20 cellular contexts compared by ENCODE assay signal in genomic region chr5:43701227-43701626, GRCh38.
DNase-seq lines count a peak whose midpoint lies in the region; ATAC-seq, FAIRE-seq and TF ChIP-seq lines count a peak whose summit lies in the region.
"Had no signal": no experiment of that assay in that cellular context is flagged by ENCODE, and none has a peak within 500 bp of the region (broad histone marks: within the 10 kb centered on the region; RNA-seq: fewer than 3 reads in every experiment).

No MANE protein-coding gene starts in this region.

- TF ChIP-seq POLR2A in GM12891 (IDR thresholded peaks at IDR 0.05; ENCODE audit: low read depth, low read length) (no peak), K562 (conservative IDR thresholded peaks at IDR 0.05) (no peak)

- TF ChIP-seq CTCF in left ventricle myocardium inferior (IDR thresholded peaks at IDR 0.05; ENCODE audit: borderline replicate concordance), result no peak
- no peak for TF ChIP-seq CTCF in right atrium auricular region (IDR thresholded peaks at IDR 0.05)
- no peak for TF ChIP-seq CTCF in K562 (IDR thresholded peaks at IDR 0.05 in 2 of 3, conservative IDR thresholded peaks at IDR 0.05 in 1 of 3; ENCODE audit: insufficient read depth in 2 of 3, low read depth in 1 of 3, low read length in 3 of 3)

- H3K4me1 ChIP-seq in left ventricle myocardium inferior (peaks cover 85% of the 10 kb centered on the region), right atrium auricular region (peaks cover 0 to 10% of the 10 kb centered on the region in 2 donors), K562 (replicated peaks in 1 of 2; ENCODE audit: control insufficient read depth in 2 of 2, insufficient read depth in 2 of 2, low read length in 2 of 2) (no peaks in the 10 kb centered on the region)
- H3K4me1 ChIP-seq: A549; BLaER1 treated with 17β-estradiol and CSF1 and Interleukin-3, amounts not matched to agents 10 nM and 100 nM had no signal

- no peaks in the 10 kb centered on the region for H3K79me2 ChIP-seq in K562 (ENCODE audit: control insufficient read depth, insufficient read depth, low read length)

- H3K4me3 ChIP-seq in left ventricle myocardium inferior (no peak overlapping the region), right atrium auricular region (no peak overlapping the region), K562 (no peak overlapping the region)
- H3K4me3 ChIP-seq: A549; BLaER1 treated with 17β-estradiol and CSF1 and Interleukin-3, amounts not matched to agents 10 nM and 100 nM had no signal

- 92% methylated on average over 3 of the region's 3 CpGs for WGBS in K562 (ENCODE audit: insufficient coverage, low coverage, missing lambda C conversion rate)

- H3K27ac ChIP-seq in left ventricle myocardium inferior (replicated peaks) (peak overlapping the region; percentile 53), right atrium auricular region (no peak overlapping the region), K562 (ENCODE audit: extremely low read depth, low read depth, low read length) (no peak overlapping the region)
- H3K27ac ChIP-seq: 22Rv1; A549; BLaER1 treated with 17β-estradiol and CSF1 and Interleukin-3, amounts not matched to agents 10 nM and 100 nM; C4-2B had no signal

- H3K4me2 ChIP-seq in K562 (ENCODE audit: insufficient read depth, low read length), result no peak overlapping the region
- H3K4me2 ChIP-seq: A549; BLaER1 treated with 17β-estradiol and CSF1 and Interleukin-3, amounts not matched to agents 10 nM and 100 nM had no signal

- DNase-seq in left ventricle myocardium inferior, result no peak
- no peak for DNase-seq in right atrium auricular region (ENCODE audit: low spot score)
- no peak for DNase-seq in GM12891 (ENCODE audit: insufficient read length, low spot score)
- no peak for DNase-seq in K562 (ENCODE audit: extremely low read depth in 1 of 4, low spot score in 3 of 4)
- no peak for DNase-seq in COR-L47 (lab: John Stamatoyannopoulos, UW)
- DNase-seq: AML-193; CD4-positive, alpha-beta T cell; CD8-positive, alpha-beta T cell; DMS 273 treated with DMSO at 0.1 percent for 48 hours; DMS153; DMS53; DMS79 treated with DMSO at 0.1 percent for 48 hours; GF-D8 had no signal

- ATAC-seq in K562, result no peak
- ATAC-seq: A549; CD8-positive, alpha-beta T cell had no signal

- POLR2A ChIA-PET in K562 (lab: Yijun Ruan, JAX), result no interaction called here

- no peak overlapping the region for H3K9ac ChIP-seq in K562 (ENCODE audit: insufficient read depth in 1 of 2, low read depth in 2 of 2, low read length in 2 of 2)
- H3K9ac ChIP-seq: BLaER1 treated with 17β-estradiol and CSF1 and Interleukin-3, amounts not matched to agents 10 nM and 100 nM had no signal

- H2AFZ ChIP-seq in K562 (ENCODE audit: low read depth, low read length), result no peak overlapping the region

- no peak for TF ChIP-seq RAD21 in K562 (CRISPR knock-in tag; conservative IDR thresholded peaks at IDR 0.05 in 1 of 2, IDR thresholded peaks at IDR 0.05 in 1 of 2)

- no TSS peak for BruUV-seq in K562 (replicated peaks; lab: Mats Ljungman, UMichigan)

- FAIRE-seq in GM12891 (lab: Jason Lieb, UNC) (peak; percentile 51), K562 (lab: Jason Lieb, UNC) (no peak)
- FAIRE-seq: A549, G401.6, GM12892, GM18507 had no signal

- no peaks in the 10 kb centered on the region for H3K27me3 ChIP-seq in left ventricle myocardium inferior (ENCODE audit: low read depth)
- no peaks in the 10 kb centered on the region for H3K27me3 ChIP-seq in right atrium auricular region
- H3K27me3 ChIP-seq in K562 (ENCODE audit: control insufficient read depth in 2 of 2, insufficient read depth in 2 of 2, low read length in 2 of 2), result no peaks in the 10 kb centered on the region
- H3K27me3 ChIP-seq: BLaER1 treated with 17β-estradiol and CSF1 and Interleukin-3, amounts not matched to agents 10 nM and 100 nM had no signal

- no peaks in the 10 kb centered on the region for H3K9me1 ChIP-seq in K562 (ENCODE audit: control insufficient read depth, insufficient read depth, low read length)

- intact Hi-C loops in left ventricle myocardium inferior (cut with micrococcal nuclease) (no loop called here), K562 (cut with micrococcal nuclease) (no loop called here)

- in situ Hi-C loops in K562 (cut with MboI), result no loop called here

- H3K9me3 ChIP-seq in left ventricle myocardium inferior (replicated peaks) (peaks cover 5% of the 10 kb centered on the region), right atrium auricular region (peaks cover 0 to 3% of the 10 kb centered on the region in 2 donors), K562 (replicated peaks; ENCODE audit: control insufficient read depth, insufficient read depth, low read depth, low read length) (no peaks in the 10 kb centered on the region)
- H3K9me3 ChIP-seq: A549 had no signal

- H4K20me1 ChIP-seq in K562 (replicated peaks; ENCODE audit: control insufficient read depth, insufficient read depth, low read length), result no peaks in the 10 kb centered on the region
- H4K20me1 ChIP-seq: BLaER1 treated with 17β-estradiol and CSF1 and Interleukin-3, amounts not matched to agents 10 nM and 100 nM had no signal

- TF ChIP-seq EP300 in K562 (IDR thresholded peaks at IDR 0.05; ENCODE audit: low read length), result no peak

- H3K36me3 ChIP-seq in left ventricle myocardium inferior (peaks cover 47% of the 10 kb centered on the region), right atrium auricular region (peaks cover 41% of the 10 kb centered on the region), K562 (ENCODE audit: control insufficient read depth, insufficient read depth, low read length) (peaks cover 27% of the 10 kb centered on the region; the same call in 2 of the 3 replicates)

- CTCF ChIA-PET in K562 (lab: Yijun Ruan, JAX; ENCODE audit: low intra/inter-chr PET ratio), result no interaction called here

TF ChIP-seq in GM12891, 5 proteins besides CTCF, POLR2A, EP300 and RAD21:
- no peak for TF ChIP-seq TAF1 (IDR thresholded peaks at IDR 0.05; ENCODE audit: low read depth, low read length)
- TF ChIP-seq POLR2AphosphoS5 (IDR thresholded peaks at IDR 0.05; ENCODE audit: low read depth, low read length), result no peak
- no peak for TF ChIP-seq SPI1 (IDR thresholded peaks at IDR 0.05; ENCODE audit: low read depth, low read length)
- TF ChIP-seq POU2F2 (IDR thresholded peaks at IDR 0.05; ENCODE audit: low read depth, low read length), result no peak
- TF ChIP-seq PAX5 (IDR thresholded peaks at IDR 0.05; ENCODE audit: insufficient read depth, low read length, severe bottlenecking), result no peak
TF ChIP-seq in GM12891: peak in this region for 0.

TF ChIP-seq in K562, 482 proteins besides CTCF, POLR2A, EP300 and RAD21:
- TF ChIP-seq ZNF146 (CRISPR knock-in tag; IDR thresholded peaks at IDR 0.05; ENCODE audit: unreplicated experiment), result peak; percentile 72
- TF ChIP-seq, protein P1, sequence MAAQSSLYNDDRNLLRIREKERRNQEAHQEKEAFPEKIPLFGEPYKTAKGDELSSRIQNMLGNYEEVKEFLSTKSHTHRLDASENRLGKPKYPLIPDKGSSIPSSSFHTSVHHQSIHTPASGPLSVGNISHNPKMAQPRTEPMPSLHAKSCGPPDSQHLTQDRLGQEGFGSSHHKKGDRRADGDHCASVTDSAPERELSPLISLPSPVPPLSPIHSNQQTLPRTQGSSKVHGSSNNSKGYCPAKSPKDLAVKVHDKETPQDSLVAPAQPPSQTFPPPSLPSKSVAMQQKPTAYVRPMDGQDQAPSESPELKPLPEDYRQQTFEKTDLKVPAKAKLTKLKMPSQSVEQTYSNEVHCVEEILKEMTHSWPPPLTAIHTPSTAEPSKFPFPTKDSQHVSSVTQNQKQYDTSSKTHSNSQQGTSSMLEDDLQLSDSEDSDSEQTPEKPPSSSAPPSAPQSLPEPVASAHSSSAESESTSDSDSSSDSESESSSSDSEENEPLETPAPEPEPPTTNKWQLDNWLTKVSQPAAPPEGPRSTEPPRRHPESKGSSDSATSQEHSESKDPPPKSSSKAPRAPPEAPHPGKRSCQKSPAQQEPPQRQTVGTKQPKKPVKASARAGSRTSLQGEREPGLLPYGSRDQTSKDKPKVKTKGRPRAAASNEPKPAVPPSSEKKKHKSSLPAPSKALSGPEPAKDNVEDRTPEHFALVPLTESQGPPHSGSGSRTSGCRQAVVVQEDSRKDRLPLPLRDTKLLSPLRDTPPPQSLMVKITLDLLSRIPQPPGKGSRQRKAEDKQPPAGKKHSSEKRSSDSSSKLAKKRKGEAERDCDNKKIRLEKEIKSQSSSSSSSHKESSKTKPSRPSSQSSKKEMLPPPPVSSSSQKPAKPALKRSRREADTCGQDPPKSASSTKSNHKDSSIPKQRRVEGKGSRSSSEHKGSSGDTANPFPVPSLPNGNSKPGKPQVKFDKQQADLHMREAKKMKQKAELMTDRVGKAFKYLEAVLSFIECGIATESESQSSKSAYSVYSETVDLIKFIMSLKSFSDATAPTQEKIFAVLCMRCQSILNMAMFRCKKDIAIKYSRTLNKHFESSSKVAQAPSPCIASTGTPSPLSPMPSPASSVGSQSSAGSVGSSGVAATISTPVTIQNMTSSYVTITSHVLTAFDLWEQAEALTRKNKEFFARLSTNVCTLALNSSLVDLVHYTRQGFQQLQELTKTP (IDR thresholded peaks at IDR 0.05; ENCODE audit: low read depth in 1 of 2, partially characterized antibody in 2 of 2), result no peak
